Comparison of ENCODE assay signal across 9 cellular contexts in genomic region chrX:43813898-43814297, GRCh38.
DNase-seq lines count a peak whose midpoint lies in the region; ATAC-seq, FAIRE-seq and TF ChIP-seq lines count a peak whose summit lies in the region.
"Had no signal": no experiment of that assay in that cellular context is flagged by ENCODE, and none has a peak within 500 bp of the region (broad histone marks: within the 10 kb centered on the region; RNA-seq: fewer than 3 reads in every experiment).

No MANE protein-coding gene starts in this region.

- H3K27me3 ChIP-seq in BLaER1 treated with 17β-estradiol and CSF1 and Interleukin-3, amounts not matched to agents 10 nM and 100 nM = peaks cover 0 to 5% (median 0%) of the 10 kb centered on the region in 11 experiments; a peak in 1 of 22 replicates
- H3K27me3 ChIP-seq in GM23338 (ENCODE audit: insufficient read depth) = no peaks in the 10 kb centered on the region

- no peak overlapping the region for H3K27ac Mint-ChIP-seq in GM23338
- no peak overlapping the region for H3K27ac Mint-ChIP-seq in T-helper 17 cell

- no peak for TF ChIP-seq POLR2A in lower leg skin (IDR thresholded peaks at IDR 0.05)

- H3K9ac ChIP-seq in BLaER1 treated with 17β-estradiol and CSF1 and Interleukin-3, amounts not matched to agents 10 nM and 100 nM = no peak overlapping the region

- H3K4me3 Mint-ChIP-seq in GM23338 (no peak overlapping the region), T-helper 17 cell (peak overlapping the region; percentile 1)

- DNase-seq in GM23338 (ENCODE audit: low spot score) = peak; percentile 61
- no peak for DNase-seq in T-helper 17 cell
- peak; percentile 4 for DNase-seq in fibroblast of the aortic adventitia (ENCODE audit: low read depth)
- DNase-seq in lower leg skin (ENCODE audit: low spot score in 2 of 2) = no peak
- no peak for DNase-seq in GM13976 (ENCODE audit: low spot score)
- DNase-seq in HTR-8/SVneo (ENCODE audit: insufficient read length, low spot score) = no peak
- DNase-seq: IMR-90 had no signal

- TF ChIP-seq CTCF in GM23338 (conservative IDR thresholded peaks at IDR 0.05; ENCODE audit: low read depth in 2 of 2) = peak; percentile 42 to 63
- TF ChIP-seq CTCF in fibroblast of the aortic adventitia (IDR thresholded peaks at IDR 0.05; ENCODE audit: insufficient read depth, low read length) = no peak
- no peak for TF ChIP-seq CTCF in lower leg skin (IDR thresholded peaks at IDR 0.05)
- TF ChIP-seq CTCF in GM13976 (IDR thresholded peaks at IDR 0.05; ENCODE audit: borderline replicate concordance, control extremely low read depth, extremely low read depth, insufficient read depth, missing control alignments) = no peak

- intact Hi-C loops in lower leg skin (cut with DNase I; ENCODE audit: low total_unique reads) = no loop called here

- no peak overlapping the region for H3K4me3 ChIP-seq in BLaER1 treated with 17β-estradiol and CSF1 and Interleukin-3, amounts not matched to agents 10 nM and 100 nM
- no peak overlapping the region for H3K4me3 ChIP-seq in GM23338
- H3K4me3 ChIP-seq in fibroblast of the aortic adventitia (ENCODE audit: low read depth, low read length) = no peak overlapping the region
- no peak overlapping the region for H3K4me3 ChIP-seq in lower leg skin (ENCODE audit: low read depth, poor library complexity, severe bottlenecking)

- H3K4me1 ChIP-seq in BLaER1 treated with 17β-estradiol and CSF1 and Interleukin-3, amounts not matched to agents 10 nM and 100 nM = peaks cover 5 to 19% (median 11%) of the 10 kb centered on the region in 10 experiments; a peak in 13 of 20 replicates
- H3K4me1 ChIP-seq in GM23338 (ENCODE audit: insufficient read depth) = no peaks in the 10 kb centered on the region

- FAIRE-seq in HTR-8/SVneo (lab: Jason Lieb, UNC) = no peak

- H3K36me3 Mint-ChIP-seq in GM23338 (ENCODE audit: low read depth) (no peaks in the 10 kb centered on the region), T-helper 17 cell (ENCODE audit: low read depth) (no peaks in the 10 kb centered on the region)

- H3K9me3 Mint-ChIP-seq in GM23338 = no peaks in the 10 kb centered on the region

- H3K9me2 ChIP-seq in GM23338 (ENCODE audit: insufficient read depth) = no peaks in the 10 kb centered on the region

- no peak overlapping the region for H3K27ac ChIP-seq in BLaER1 treated with 17β-estradiol and CSF1 and Interleukin-3, amounts not matched to agents 10 nM and 100 nM
- H3K27ac ChIP-seq in GM23338 (ENCODE audit: low read depth) = no peak overlapping the region

- peak; percentile 61 for ATAC-seq in GM23338
- ATAC-seq in T-helper 17 cell = peak; percentile 14
- ATAC-seq in GM18511 (IDR thresholded peaks at IDR 0.05; ENCODE audit: unreplicated experiment) = no peak

- no peaks in the 10 kb centered on the region for H3F3A ChIP-seq in GM23338 (replicated peaks; ENCODE audit: low read depth)

- H3K27me3 Mint-ChIP-seq in GM23338 (ENCODE audit: insufficient read depth, low read depth, poor library complexity) (peaks cover 1% of the 10 kb centered on the region), T-helper 17 cell (peaks cover 7% of the 10 kb centered on the region)

- H3K9me3 ChIP-seq in BLaER1 treated with 17β-estradiol and CSF1 and Interleukin-3, amounts not matched to agents 10 nM and 100 nM (replicated peaks in 1 of 11) = peaks cover 0 to 6% (median 0%) of the 10 kb centered on the region in 11 experiments; a peak in 3 of 22 replicates
- no peaks in the 10 kb centered on the region for H3K9me3 ChIP-seq in T-helper 17 cell (ENCODE audit: control insufficient read depth, low read length, poor library complexity, severe bottlenecking)

- peak overlapping the region in 7 of 11 experiments; percentile 1 to 44 (median 25); a peak in 8 of 22 replicates for H3K4me2 ChIP-seq in BLaER1 treated with 17β-estradiol and CSF1 and Interleukin-3, amounts not matched to agents 10 nM and 100 nM
- H3K4me2 ChIP-seq in GM23338 = no peak overlapping the region

- in situ Hi-C loops in GM13976 (cut with MboI; ENCODE audit: low sequenced_read_pairs, unreplicated experiment) = no loop called here

- no peaks in the 10 kb centered on the region for H3K4me1 Mint-ChIP-seq in GM23338
- H3K4me1 Mint-ChIP-seq in T-helper 17 cell = peaks cover 4% of the 10 kb centered on the region

- H2AFZ ChIP-seq in GM23338 = no peak overlapping the region

- no peaks in the 10 kb centered on the region for H3K36me3 ChIP-seq in BLaER1 treated with 17β-estradiol and CSF1 and Interleukin-3, amounts not matched to agents 10 nM and 100 nM
- no peaks in the 10 kb centered on the region for H3K36me3 ChIP-seq in GM23338 (ENCODE audit: insufficient read depth)

- no peaks in the 10 kb centered on the region for H4K20me1 ChIP-seq in BLaER1 treated with 17β-estradiol and CSF1 and Interleukin-3, amounts not matched to agents 10 nM and 100 nM
- H4K20me1 ChIP-seq in GM23338 (replicated peaks; ENCODE audit: insufficient read depth) = no peaks in the 10 kb centered on the region

- H3K79me2 ChIP-seq in GM23338 (replicated peaks; ENCODE audit: insufficient read depth) = no peaks in the 10 kb centered on the region

TF ChIP-seq in GM23338, 12 proteins besides CTCF, POLR2A, EP300 and RAD21 (continues in another document):
- TF ChIP-seq ETS1 (IDR thresholded peaks at IDR 0.05) = no peak
- TF ChIP-seq CREB1 (CRISPR knock-in tag; IDR thresholded peaks at IDR 0.05; ENCODE audit: low read depth) = no peak
- no peak for TF ChIP-seq ZNF462 (CRISPR knock-in tag; IDR thresholded peaks at IDR 0.05)

Comparison
In these comparisons a context has a peak if more than half of its experiments do, and no peak if none do; other contexts are left out.
1. DNase-seq: peak in GM23338 (single experiment) and fibroblast of the aortic adventitia (single experiment); none in T-helper 17 cell (0 of 3), lower leg skin (0 of 2), GM13976 (single experiment) and HTR-8/SVneo (single experiment).
2. CTCF ChIP-seq: peak in GM23338 (2 of 2); none in fibroblast of the aortic adventitia (single experiment), lower leg skin (0 of 3) and GM13976 (single experiment).